In the genomic region with DNA sequence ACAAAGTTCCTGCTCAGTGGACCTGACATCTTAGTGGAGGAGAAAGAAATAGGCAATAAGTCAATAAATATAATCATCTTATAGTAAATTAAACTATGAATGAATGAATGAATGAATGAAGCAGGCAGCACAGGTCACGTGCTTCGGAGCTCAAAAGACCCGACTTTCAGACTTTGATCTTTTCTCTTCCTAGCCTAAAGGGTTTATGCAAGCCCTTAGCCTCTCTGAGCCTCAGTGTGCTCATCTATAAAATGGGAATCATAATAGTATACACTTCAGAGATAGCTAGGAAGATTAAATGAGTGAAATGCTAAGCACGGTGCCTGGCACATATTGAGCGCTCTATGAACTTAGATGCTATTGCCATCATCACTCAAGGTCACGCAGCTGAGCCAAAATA, we compare ENCODE assay signal across 25 cellular contexts.
"Had no signal": no experiment of that assay in that cellular context is flagged by ENCODE, and none has a peak within 500 bp of the region (broad histone marks: within the 10 kb centered on the region; RNA-seq: fewer than 3 reads in every experiment).

No MANE protein-coding gene starts in this region.

- H3K27ac ChIP-seq: brain microvascular endothelial cell, WERI-Rb-1 had no signal

- DNase-seq: activated CD4-positive, alpha-beta memory T cell treated with anti-CD3 and anti-CD28 coated beads, Interleukin-2, amount 10 ng/mL, durations not matched to agents 7 days and 5 days; activated CD4-positive, alpha-beta T cell treated with anti-CD3 and anti-CD28 coated beads for 1 hour; activated CD4-positive, alpha-beta T cell treated with anti-CD3 and anti-CD28 coated beads for 48 hours; activated CD4-positive, CD25-positive, alpha-beta regulatory T cell; activated gamma-delta T cell treated with Interleukin-2 at 50 U/mL for 16 hours; activated T-cell treated with anti-CD3 and anti-CD28 coated beads, Interleukin-2, amount 50 U/mL, for 24 hours; amniotic stem cell; aorta; brain microvascular endothelial cell; central memory CD4-positive, alpha-beta T cell; Karpas-422; MG63; NCI-H1048; NCI-H1436; NCI-H1694; NCI-H1930; NCI-H510A; NCI-H526; NCI-H748 treated with DMSO at 0.1 percent for 48 hours; NK-92 treated with Interleukin-12 subunit alpha and Interleukin-12 subunit beta, amount 100 ng/mL, for 24 hours; Right ventricle myocardium superior; SW 1271; T-helper 2 cell; T-helper 9 cell; WERI-Rb-1 had no signal

- H3K36me3 ChIP-seq: brain microvascular endothelial cell, MG63, WERI-Rb-1 had no signal

- H3K9me3 ChIP-seq: MG63 had no signal

- H3K4me3 ChIP-seq: MG63 had no signal
